Comparison of ENCODE assay signal across 1 cellular context in the genomic region with DNA sequence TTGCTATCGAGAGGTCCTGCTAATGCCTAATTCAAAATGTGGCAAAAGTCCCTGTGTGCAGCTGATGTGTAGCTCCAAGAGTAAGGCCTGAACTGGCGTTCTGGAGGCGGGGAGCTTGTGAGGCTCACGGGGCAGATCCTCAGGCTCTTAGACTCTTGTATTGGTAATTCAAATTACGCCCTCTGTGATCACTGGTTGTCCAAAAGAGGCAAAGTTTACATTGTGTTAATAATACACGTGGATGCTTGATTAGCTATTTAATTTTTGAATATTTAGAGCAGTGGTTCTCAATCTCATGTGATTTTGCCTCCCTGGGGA.
TF ChIP-seq lines count a peak whose summit lies in the region.

No MANE protein-coding gene starts in this region.

TF ChIP-seq in A549, 52 proteins besides CTCF, POLR2A, EP300 and RAD21:
- no peak for TF ChIP-seq MAFK (IDR thresholded peaks at IDR 0.05; ENCODE audit: partially characterized antibody)
- TF ChIP-seq JUN (IDR thresholded peaks at IDR 0.05), result no peak
- TF ChIP-seq NR3C1 (IDR thresholded peaks at IDR 0.05), result no peak
- TF ChIP-seq RFX5 (IDR thresholded peaks at IDR 0.05), result no peak
- TF ChIP-seq TFCP2L1 (CRISPR knock-in tag; IDR thresholded peaks at IDR 0.05), result no peak
- no peak for TF ChIP-seq NFE2L2 (conservative IDR thresholded peaks at IDR 0.05; ENCODE audit: low read length)
- TF ChIP-seq SREBF2 (IDR thresholded peaks at IDR 0.05), result no peak
- TF ChIP-seq, protein P1, sequence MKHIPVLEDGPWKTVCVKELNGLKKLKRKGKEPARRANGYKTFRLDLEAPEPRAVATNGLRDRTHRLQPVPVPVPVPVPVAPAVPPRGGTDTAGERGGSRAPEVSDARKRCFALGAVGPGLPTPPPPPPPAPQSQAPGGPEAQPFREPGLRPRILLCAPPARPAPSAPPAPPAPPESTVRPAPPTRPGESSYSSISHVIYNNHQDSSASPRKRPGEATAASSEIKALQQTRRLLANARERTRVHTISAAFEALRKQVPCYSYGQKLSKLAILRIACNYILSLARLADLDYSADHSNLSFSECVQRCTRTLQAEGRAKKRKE (CRISPR knock-in tag; IDR thresholded peaks at IDR 0.05; ENCODE audit: low read depth), result no peak
- no peak for TF ChIP-seq RCOR1 (IDR thresholded peaks at IDR 0.05; ENCODE audit: low read depth, low read length)
- no peak for TF ChIP-seq TP53 (CRISPR knock-in tag; IDR thresholded peaks at IDR 0.05)
- TF ChIP-seq KDM1A (IDR thresholded peaks at IDR 0.05; ENCODE audit: low read depth), result no peak
- no peak for TF ChIP-seq HOXA7 (CRISPR knock-in tag; IDR thresholded peaks at IDR 0.05)
- no peak for TF ChIP-seq RNF2 (IDR thresholded peaks at IDR 0.05; ENCODE audit: borderline replicate concordance, low read depth)
- TF ChIP-seq NPAS2 (CRISPR knock-in tag; IDR thresholded peaks at IDR 0.05; ENCODE audit: borderline replicate concordance), result no peak
TF ChIP-seq in A549: peak in this region for 0.
